In the genomic region with DNA sequence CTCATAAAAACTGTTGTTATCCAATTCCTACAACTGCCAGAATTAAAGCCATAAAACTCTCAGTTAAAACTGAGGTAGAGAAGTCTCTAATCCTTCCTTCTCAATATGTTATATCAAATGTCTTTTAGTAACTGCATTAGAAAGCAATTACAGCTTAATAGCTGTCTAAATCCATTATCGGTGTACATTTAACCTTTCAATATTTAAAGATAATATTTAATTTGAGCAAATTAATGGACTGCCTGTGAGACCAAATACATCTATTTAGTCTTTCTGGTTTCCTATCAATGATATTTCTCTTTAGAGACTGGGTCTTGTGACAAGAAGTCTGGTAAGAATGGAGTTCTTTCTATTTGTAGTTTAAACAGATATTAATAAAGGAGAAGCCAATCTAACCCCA, we compare ENCODE assay signal across 24 cellular contexts.
"Had no signal": no experiment of that assay in that cellular context is flagged by ENCODE, and none has a peak within 500 bp of the region (broad histone marks: within the 10 kb centered on the region; RNA-seq: fewer than 3 reads in every experiment).

No MANE protein-coding gene starts in this region.

- H3K27ac ChIP-seq: left ventricle myocardium inferior, ovary, right atrium auricular region, right lobe of liver, transverse colon, upper lobe of left lung, vagina had no signal

- H3K4me1 ChIP-seq: right atrium auricular region, right lobe of liver, transverse colon had no signal

- H3K4me2 ChIP-seq: smooth muscle cell had no signal

- H3K4me3 ChIP-seq: left ventricle myocardium inferior, lung, mucosa of descending colon, ovary, right atrium auricular region, right lobe of liver, smooth muscle cell, transverse colon, upper lobe of left lung, vagina had no signal

- H3K27me3 ChIP-seq: ovary, right atrium auricular region, right lobe of liver, transverse colon, upper lobe of left lung, vagina had no signal

- H3K9me3 ChIP-seq: left ventricle myocardium inferior, mucosa of descending colon, ovary, right atrium auricular region, right lobe of liver, transverse colon, upper lobe of left lung, vagina had no signal

- H3K36me3 ChIP-seq: left ventricle myocardium inferior, ovary, right atrium auricular region, right lobe of liver, transverse colon, upper lobe of left lung, vagina had no signal

- ATAC-seq: mucosa of descending colon; naive thymus-derived CD4-positive, alpha-beta T cell; natural killer cell treated with Interleukin-12 subunit alpha and Interleukin-12 subunit beta and Interleukin-15 and Interleukin-18, amount 100 ng/mL, for 72 hours; right lobe of liver; stimulated activated memory B cell treated with anti-CD40 and anti-IgM and Interleukin-4, amounts not matched to agents 10 μg/mL and 1 μg/mL and 100 μg/mL, for 72 hours; stimulated activated naive CD8-positive, alpha-beta T cell treated with anti-CD3 and anti-CD28 coated beads, Interleukin-15, amount 100 ng/mL, for 72 hours had no signal

- DNase-seq: immature natural killer cell; islet precursor cell; left ventricle myocardium inferior; mesendoderm; midbrain; mucosa of descending colon; naive thymus-derived CD4-positive, alpha-beta T cell; ovary; right lobe of liver; stimulated activated CD4-positive, alpha-beta T cell treated with anti-CD3 and anti-CD28 coated beads, Interleukin-1b, Interleukin-23, amount 100 ng/mL, for 48 hours; stimulated activated CD4-positive, alpha-beta T cell treated with anti-CD3 and anti-CD28 coated beads, Interleukin-2, amount 100 ng/mL, for 48 hours; stimulated activated CD4-positive, alpha-beta T cell treated with anti-CD3 and anti-CD28 coated beads, Interleukin-4, amount 100 ng/mL, for 4 hours; stimulated activated CD8-positive, alpha-beta memory T cell treated with anti-CD3 and anti-CD28 coated beads, Interleukin-4, amount 100 ng/mL, for 48 hours; stimulated activated naive CD4-positive, alpha-beta T cell treated with Interleukin-2 at 50 U/mL for 16 hours; stimulated activated naive CD8-positive, alpha-beta T cell treated with anti-CD3 and anti-CD28 coated beads, Interleukin-15, amount 100 ng/mL, for 72 hours; substantia nigra; transverse colon; upper lobe of left lung had no signal
